1 cellular context compared by ENCODE assay signal in the genomic region with DNA sequence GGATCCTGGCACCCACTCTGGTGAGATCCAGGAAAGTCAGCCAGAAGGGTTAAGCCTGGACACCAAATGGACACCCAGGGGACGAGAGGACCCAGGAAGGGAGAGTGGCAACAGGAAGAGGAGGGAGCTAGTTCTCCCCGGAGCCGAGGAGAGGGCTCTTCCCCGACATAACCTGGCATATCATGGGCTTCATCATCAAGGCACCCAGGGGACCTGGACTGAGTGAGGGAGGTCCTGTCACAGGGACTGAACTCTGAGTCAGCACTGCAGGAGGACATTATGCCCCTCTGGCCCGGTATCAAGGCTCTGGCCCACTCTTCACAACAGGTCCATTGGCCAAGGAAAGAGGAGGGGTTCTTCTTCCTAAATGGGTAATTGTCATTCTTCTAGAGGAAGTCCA.
TF ChIP-seq lines count a peak whose summit lies in the region.

No MANE protein-coding gene starts in this region.

TF ChIP-seq in H1, 55 proteins besides CTCF, POLR2A, EP300 and RAD21:
- no peak for TF ChIP-seq SUZ12 (IDR thresholded peaks at IDR 0.05; ENCODE audit: low read length)
- no peak for TF ChIP-seq CBX5 (IDR thresholded peaks at IDR 0.05; ENCODE audit: low read depth, low read length)
- no peak for TF ChIP-seq KDM1A (IDR thresholded peaks at IDR 0.05; ENCODE audit: borderline replicate concordance, low read length)
- no peak for TF ChIP-seq JUND (IDR thresholded peaks at IDR 0.05; ENCODE audit: low read length)
- TF ChIP-seq, protein P1, sequence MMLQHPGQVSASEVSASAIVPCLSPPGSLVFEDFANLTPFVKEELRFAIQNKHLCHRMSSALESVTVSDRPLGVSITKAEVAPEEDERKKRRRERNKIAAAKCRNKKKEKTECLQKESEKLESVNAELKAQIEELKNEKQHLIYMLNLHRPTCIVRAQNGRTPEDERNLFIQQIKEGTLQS (IDR thresholded peaks at IDR 0.05; ENCODE audit: insufficient read depth, low read depth, low read length) = no peak
- no peak for TF ChIP-seq PHF8 (conservative IDR thresholded peaks at IDR 0.05; ENCODE audit: low read depth, low read length)
- TF ChIP-seq, protein P2, sequence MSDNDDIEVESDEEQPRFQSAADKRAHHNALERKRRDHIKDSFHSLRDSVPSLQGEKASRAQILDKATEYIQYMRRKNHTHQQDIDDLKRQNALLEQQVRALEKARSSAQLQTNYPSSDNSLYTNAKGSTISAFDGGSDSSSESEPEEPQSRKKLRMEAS (IDR thresholded peaks at IDR 0.05) = no peak
- TF ChIP-seq SIN3A (conservative IDR thresholded peaks at IDR 0.05 in 1 of 2, IDR thresholded peaks at IDR 0.05 in 1 of 2; ENCODE audit: low read depth in 1 of 2, low read length in 2 of 2) = no peak
- no peak for TF ChIP-seq JUN (IDR thresholded peaks at IDR 0.05; ENCODE audit: low read depth, low read length)
- no peak for TF ChIP-seq ZNF274 (IDR thresholded peaks at IDR 0.05; ENCODE audit: borderline replicate concordance, extremely low read depth, low read length)
- no peak for TF ChIP-seq TCF12 (IDR thresholded peaks at IDR 0.05; ENCODE audit: low read depth, low read length)
- TF ChIP-seq EGR1 (IDR thresholded peaks at IDR 0.05; ENCODE audit: borderline replicate concordance, low read depth, low read length) = no peak
- no peak for TF ChIP-seq CHD2 (IDR thresholded peaks at IDR 0.05; ENCODE audit: low read length)
- no peak for TF ChIP-seq NRF1 (IDR thresholded peaks at IDR 0.05; ENCODE audit: low read depth, low read length)
- TF ChIP-seq RFX5 (IDR thresholded peaks at IDR 0.05; ENCODE audit: borderline replicate concordance, low read depth, low read length) = no peak
